In genomic region chr17:57895382-57896060, GRCh38 we compare ENCODE assay signal across 15 cellular contexts. TPM values are rescaled to one million over a fixed set of nuclear protein-coding genes. Genes with fewer than 3 reads are reported as not detected.
A peak's percentile ranks its signal among the peaks of the same experiment; 100 is the strongest.
DNase-seq lines count a peak whose midpoint lies in the region; ATAC-seq and TF ChIP-seq lines count a peak whose summit lies in the region.
"Had no signal": no experiment of that assay in that cellular context is flagged by ENCODE, and none has a peak within 500 bp of the region (broad histone marks: within the 10 kb centered on the region; RNA-seq: fewer than 3 reads in every experiment).

No MANE protein-coding gene starts in this region.

- H4K20me1 ChIP-seq in HCT116 (ENCODE audit: insufficient read depth) = no peaks in the 10 kb centered on the region

- H3K4me1 Mint-ChIP-seq in endodermal cell (peaks cover 40% of the 10 kb centered on the region), natural killer cell (peaks cover 22 to 24% of the 10 kb centered on the region in 2 donors)

- H3K27ac ChIP-seq in HCT116 (ENCODE audit: low read depth, low read length) (peak overlapping the region; percentile 4; the same call in 1 of the 2 replicates), RWPE1 (peak overlapping the region; percentile 59), left ventricle myocardium inferior (replicated peaks) (peak overlapping the region; percentile 99), gastrocnemius medialis (peak overlapping the region; percentile 94 to 100 (median 98)), endodermal cell (ENCODE audit: low read depth, low read length) (no peak overlapping the region)

- no TSS peak for BruUV-seq in HCT116 (replicated peaks; lab: Mats Ljungman, UMichigan)

- RAD21 ChIA-PET in HCT116 (lab: Charles Lee; ENCODE audit: low non-redundant PET in 1 of 2, low total read pairs in 2 of 2, uncharacterized antibody in 2 of 2, unreplicated experiment in 2 of 2) = no interaction called here

- DNase-seq in HCT116 (ENCODE audit: low read depth, low spot score) (no peak), RWPE1 (ENCODE audit: low spot score) (no peak), left ventricle myocardium inferior (peak; percentile 72), gastrocnemius medialis (peak in 1 of 2 donors; percentile 71), endodermal cell (no peak), natural killer cell (no peak), HK-2 (ENCODE audit: unreplicated experiment) (no peak)
- DNase-seq in activated naive CD4-positive, alpha-beta T cell (lab: John Stamatoyannopoulos, UW) = no peak
- DNase-seq: activated naive CD8-positive, alpha-beta T cell treated with anti-CD3 and anti-CD28 coated beads for 36 hours; CD4-positive, CD25-positive, alpha-beta regulatory T cell; GOT3; mucosa of descending colon; NCI-H1694 treated with DMSO at 0.1 percent for 48 hours; spleen; stimulated activated CD8-positive, alpha-beta memory T cell treated with anti-CD3 and anti-CD28 coated beads, Interleukin-4, amount 100 ng/mL, for 48 hours had no signal

- POLR2A ChIA-PET in HCT116 (lab: Charles Lee) = interaction anchor here (0.9 to 1.2 kb wide), 2 partner anchors 9 to 58 kb away, joined by 3 read pairs; no protein-coding TSS in a partner anchor
- POLR2A ChIA-PET in RWPE1 (lab: Yijun Ruan, JAX; ENCODE audit: low non-redundant PET) = no interaction called here

- H3K9ac ChIP-seq in HCT116 (ENCODE audit: low read length) (no peak overlapping the region; the same call in 1 of the 2 replicates), endodermal cell (ENCODE audit: extremely low read depth, low read length, poor library complexity, severe bottlenecking) (no peak overlapping the region)

- peaks cover 39% of the 10 kb centered on the region for H3K79me2 ChIP-seq in HCT116 (ENCODE audit: insufficient read depth, low read length)

- no peak overlapping the region for H3K4me3 ChIP-seq in HCT116 (replicated peaks in 1 of 2; ENCODE audit: low read depth in 1 of 2, low read length in 2 of 2)
- no peak overlapping the region for H3K4me3 ChIP-seq in left ventricle myocardium inferior
- H3K4me3 ChIP-seq in gastrocnemius medialis = no peak overlapping the region
- no peak overlapping the region for H3K4me3 ChIP-seq in endodermal cell (ENCODE audit: low read length)
- H3K4me3 ChIP-seq: mucosa of descending colon, spleen had no signal

- H3K4me1 ChIP-seq in HCT116 (ENCODE audit: control insufficient read depth in 1 of 2, insufficient read depth in 2 of 2, low read length in 2 of 2) (peaks cover 81 to 87% of the 10 kb centered on the region in 2 experiments), left ventricle myocardium inferior (peaks cover 100% of the 10 kb centered on the region), gastrocnemius medialis (peaks cover 89 to 90% of the 10 kb centered on the region in 2 donors), endodermal cell (ENCODE audit: control insufficient read depth, insufficient read depth, low read length) (peaks cover 29% of the 10 kb centered on the region)

- no peaks in the 10 kb centered on the region; a peak in 1 of 4 replicates for H3K36me3 ChIP-seq in HCT116 (ENCODE audit: control insufficient read depth in 1 of 2, insufficient read depth in 2 of 2, low read length in 2 of 2)
- no peaks in the 10 kb centered on the region for H3K36me3 ChIP-seq in left ventricle myocardium inferior
- H3K36me3 ChIP-seq in gastrocnemius medialis = no peaks in the 10 kb centered on the region
- no peaks in the 10 kb centered on the region for H3K36me3 ChIP-seq in endodermal cell (ENCODE audit: control insufficient read depth, insufficient read depth, low read length)
- H3K36me3 ChIP-seq: spleen had no signal

- ATAC-seq in HCT116 (no peak), gastrocnemius medialis (no peak), natural killer cell (no peak)
- ATAC-seq: mucosa of descending colon had no signal

- TF ChIP-seq POLR2A in HCT116 (IDR thresholded peaks at IDR 0.05; ENCODE audit: borderline replicate concordance, extremely low read depth, insufficient read depth, insufficient read length) = no peak
- TF ChIP-seq POLR2A in gastrocnemius medialis (IDR thresholded peaks at IDR 0.05) = peak in 1 of 2 donors; percentile 12

- no peaks in the 10 kb centered on the region for H3K9me2 ChIP-seq in HCT116 (ENCODE audit: insufficient read depth)

- H3K4me3 Mint-ChIP-seq in endodermal cell (no peak overlapping the region), natural killer cell (no peak overlapping the region)
- H3K4me3 Mint-ChIP-seq: activated naive CD8-positive, alpha-beta T cell treated with anti-CD3 and anti-CD28 coated beads for 36 hours; CD4-positive, CD25-positive, alpha-beta regulatory T cell had no signal

- H3K9me3 ChIP-seq in HCT116 (ENCODE audit: control insufficient read depth in 1 of 2, insufficient read depth in 1 of 2, low read depth in 1 of 2, low read length in 2 of 2) (no peaks in the 10 kb centered on the region; a peak in 1 of 4 replicates), left ventricle myocardium inferior (replicated peaks) (no peaks in the 10 kb centered on the region), gastrocnemius medialis (no peaks in the 10 kb centered on the region), endodermal cell (ENCODE audit: control insufficient read depth, low read length) (no peaks in the 10 kb centered on the region)
- H3K9me3 ChIP-seq: mucosa of descending colon, spleen had no signal

- intact Hi-C loops in HCT116 (cut with micrococcal nuclease) = loop anchor here (5.0 kb wide), 1 partner anchor 57 kb away; no protein-coding TSS in a partner anchor
- intact Hi-C loops in left ventricle myocardium inferior (cut with micrococcal nuclease) = no loop called here
- intact Hi-C loops in gastrocnemius medialis (cut with DNase I; ENCODE audit: low total_unique reads) = no loop called here
- intact Hi-C loops in natural killer cell (cut with micrococcal nuclease) = no loop called here

- TF ChIP-seq CTCF in HCT116 (IDR thresholded peaks at IDR 0.05 in 2 of 3, conservative IDR thresholded peaks at IDR 0.05 in 1 of 3; ENCODE audit: borderline replicate concordance in 1 of 3, insufficient read depth in 1 of 3, low read depth in 2 of 3, low read length in 2 of 3) (no peak), RWPE1 (conservative IDR thresholded peaks at IDR 0.05; ENCODE audit: low read depth) (no peak), left ventricle myocardium inferior (IDR thresholded peaks at IDR 0.05; ENCODE audit: borderline replicate concordance) (no peak), gastrocnemius medialis (IDR thresholded peaks at IDR 0.05 in 4 of 5, conservative IDR thresholded peaks at IDR 0.05 in 1 of 5) (no peak), endodermal cell (conservative IDR thresholded peaks at IDR 0.05) (no peak), natural killer cell (IDR thresholded peaks at IDR 0.05) (no peak)

- H3K9me3 Mint-ChIP-seq in endodermal cell (no peaks in the 10 kb centered on the region), natural killer cell (no peaks in the 10 kb centered on the region)
- H3K9me3 Mint-ChIP-seq: activated naive CD8-positive, alpha-beta T cell treated with anti-CD3 and anti-CD28 coated beads for 36 hours had no signal

- H3K27me3 ChIP-seq in HCT116 (ENCODE audit: insufficient read depth, low read length) = no peaks in the 10 kb centered on the region
- H3K27me3 ChIP-seq in left ventricle myocardium inferior (ENCODE audit: low read depth) = no peaks in the 10 kb centered on the region
- H3K27me3 ChIP-seq in gastrocnemius medialis = no peaks in the 10 kb centered on the region
- H3K27me3 ChIP-seq in endodermal cell (ENCODE audit: control insufficient read depth, insufficient read depth, low read length, poor library complexity, severe bottlenecking) = no peaks in the 10 kb centered on the region

- no peaks in the 10 kb centered on the region for H3K27me3 Mint-ChIP-seq in endodermal cell (ENCODE audit: insufficient read depth)
- H3K27me3 Mint-ChIP-seq in natural killer cell (ENCODE audit: low read depth in 2 of 2) = peaks cover 0 to 2% of the 10 kb centered on the region in 2 donors
- H3K27me3 Mint-ChIP-seq: activated naive CD8-positive, alpha-beta T cell treated with anti-CD3 and anti-CD28 coated beads for 36 hours had no signal

- no peak for TF ChIP-seq RAD21 in HCT116 (IDR thresholded peaks at IDR 0.05; ENCODE audit: low read depth)

- H2AFZ ChIP-seq in HCT116 (ENCODE audit: low read depth, low read length, poor library complexity, severe bottlenecking) = no peak overlapping the region

- H3K36me3 Mint-ChIP-seq in endodermal cell (ENCODE audit: low read depth) = no peaks in the 10 kb centered on the region
- H3K36me3 Mint-ChIP-seq in natural killer cell = no peaks in the 10 kb centered on the region
- H3K36me3 Mint-ChIP-seq: activated naive CD8-positive, alpha-beta T cell treated with anti-CD3 and anti-CD28 coated beads for 36 hours; CD4-positive, CD25-positive, alpha-beta regulatory T cell had no signal

- 91 to 100% methylated on average over 2 to 8 of the region's 8 CpGs for WGBS in endodermal cell (ENCODE audit: insufficient coverage in 1 of 2, insufficient read length in 1 of 2), 2 experiments

- in situ Hi-C loops in gastrocnemius medialis (cut with MboI; ENCODE audit: low sequenced_read_pairs in 4 of 4) = no loop called here

- no peak overlapping the region for H3K27ac Mint-ChIP-seq in endodermal cell
- H3K27ac Mint-ChIP-seq in natural killer cell = no peak overlapping the region
- H3K27ac Mint-ChIP-seq: activated naive CD8-positive, alpha-beta T cell treated with anti-CD3 and anti-CD28 coated beads for 36 hours; CD4-positive, CD25-positive, alpha-beta regulatory T cell had no signal

- CTCF ChIA-PET in HCT116 (lab: Charles Lee) = interaction anchor here (0.8 to 1.2 kb wide), 3 partner anchors 13 to 104 kb away, joined by 3 to 5 read pairs (median 3); no protein-coding TSS in a partner anchor
- CTCF ChIA-PET in RWPE1 (lab: Yijun Ruan, JAX) = interaction anchor here (0.5 to 1.3 kb wide), 2 partner anchors 60 to 298 kb away, joined by 3 to 7 read pairs; partner anchors contain the start of gene CUEDC1

- peak overlapping the region; percentile 1; the same call in 1 of the 2 replicates for H3K4me2 ChIP-seq in HCT116 (ENCODE audit: low read length)

TF ChIP-seq in HCT116, 20 proteins besides CTCF, POLR2A, EP300 and RAD21 (continues in another document):
- TF ChIP-seq TCF7L2 (IDR thresholded peaks at IDR 0.05; ENCODE audit: borderline replicate concordance, extremely low read depth, insufficient read depth, insufficient read length) (no peak), ZFX (IDR thresholded peaks at IDR 0.05) (no peak), SP1 (IDR thresholded peaks at IDR 0.05; ENCODE audit: low read depth) (no peak)

RNA-seq across cellular contexts. Expression of gene MRPS23, which starts 45.7 kb away (rescaled TPM):
- 109 TPM for total RNA-seq in HCT116 (2021; ENCODE audit: unreplicated experiment)
- 69.5 and 101 TPM in 2 replicates for polyA plus RNA-seq in HCT116 (2012)
- 89.4 TPM for total RNA-seq in left ventricle myocardium inferior
- 10 to 100 TPM; 24.3 to 47.2 (median 35.5) TPM for total RNA-seq in gastrocnemius medialis
- 10 to 100 TPM; 43.9 to 49.2 TPM for total RNA-seq in endodermal cell
- 40.1 TPM for polyA plus RNA-seq in endodermal cell (2013, experiment 1 of 2)
- polyA plus RNA-seq in endodermal cell (2013, experiment 2 of 2) = 41.1 TPM
- total RNA-seq in natural killer cell = 10 to 100 TPM; 12.8 to 17.3 (median 17.2) TPM

RNA-seq across cellular contexts. Expression of gene CUEDC1, which starts 59.7 kb away (rescaled TPM):
- total RNA-seq in HCT116 (2021; ENCODE audit: unreplicated experiment) = 60.2 TPM
- polyA plus RNA-seq in HCT116 (2012) = 54.1 and 58.2 TPM in 2 replicates
- 43.2 TPM for total RNA-seq in left ventricle myocardium inferior
- total RNA-seq in gastrocnemius medialis = 10 to 100 TPM; 31.2 to 43.9 (median 34.3) TPM
- total RNA-seq in endodermal cell = 10 to 100 TPM; 11.0 to 18.7 TPM
- 43.5 TPM for polyA plus RNA-seq in endodermal cell (2013, experiment 1 of 2)
- 39.6 TPM for polyA plus RNA-seq in endodermal cell (2013, experiment 2 of 2)
- 1 to 10 TPM; 1.5 to 3.7 (median 2.6) TPM for total RNA-seq in natural killer cell
- total RNA-seq: CD4-positive, CD25-positive, alpha-beta regulatory T cell had no signal
- polyA plus RNA-seq: CD4-positive, CD25-positive, alpha-beta regulatory T cell had no signal
